In the genomic region with DNA sequence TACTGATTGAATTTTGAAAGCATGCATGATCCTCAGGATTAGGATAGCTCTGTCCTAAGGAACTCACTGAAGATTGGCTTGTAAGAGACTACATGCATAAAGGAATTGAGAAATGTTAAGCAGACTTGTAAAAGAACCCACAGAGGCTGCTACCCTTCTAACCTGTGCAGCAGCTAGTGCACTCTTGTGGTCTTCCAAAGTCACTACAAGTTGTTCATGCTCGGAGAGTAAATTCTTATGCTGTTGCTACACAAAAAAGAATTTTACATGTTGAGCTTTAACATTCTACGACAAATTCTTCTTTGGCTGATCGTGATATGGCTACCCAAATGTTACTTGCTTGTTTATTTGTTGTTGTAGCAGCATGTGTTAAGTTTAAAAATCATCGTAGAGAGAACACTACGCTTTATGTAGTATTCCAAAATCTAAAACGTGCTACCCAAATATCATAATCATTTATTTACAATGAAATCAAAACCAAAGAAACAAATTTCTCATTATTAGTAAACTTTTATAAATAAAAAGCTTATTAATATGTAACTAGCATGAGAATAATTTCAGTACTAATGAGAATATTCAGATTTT, we compare ENCODE assay signal across 8 cellular contexts. TPM values are rescaled to one million over a fixed set of nuclear protein-coding genes. Genes with fewer than 3 reads are reported as not detected.
DNase-seq lines count a peak whose midpoint lies in the region; ATAC-seq, FAIRE-seq and TF ChIP-seq lines count a peak whose summit lies in the region.

No MANE protein-coding gene starts in this region.

- TF ChIP-seq CTCF in vagina (IDR thresholded peaks at IDR 0.05), result no peak

- intact Hi-C loops in vagina (cut with DNase I), result no loop called here

- no peak overlapping the region for H3K9ac ChIP-seq in NT2/D1 (ENCODE audit: insufficient read length, low read depth)

- peaks cover 46% of the 10 kb centered on the region for H3K36me3 ChIP-seq in NT2/D1 (ENCODE audit: insufficient read depth, insufficient read length, low read length)
- H3K36me3 ChIP-seq in vagina, result peaks cover 0 to 4% of the 10 kb centered on the region in 2 donors

- DNase-seq in ELF-1 (ENCODE audit: low read depth, low spot score), result peak; percentile 22
- peak; percentile 11 for DNase-seq in HTR-8/SVneo (ENCODE audit: insufficient read length, low spot score)
- peak; percentile 33 for DNase-seq in NT2/D1 (ENCODE audit: low read depth, low spot score)
- DNase-seq in dedifferentiated amniotic fluid mesenchymal stem cell (ENCODE audit: extremely low spot score), result peak; percentile 49
- peak; percentile 36 for DNase-seq in midbrain (lab: John Stamatoyannopoulos, UW)
- DNase-seq in vagina (ENCODE audit: extremely low spot score in 2 of 2), result no peak
- no peak for DNase-seq in NK-92 (lab: John Stamatoyannopoulos, UW; ENCODE audit: unreplicated experiment)

- H3K9me3 ChIP-seq in NT2/D1 (ENCODE audit: insufficient read depth, low read length), result no peaks in the 10 kb centered on the region
- no peaks in the 10 kb centered on the region for H3K9me3 ChIP-seq in vagina

- no peaks in the 10 kb centered on the region for H3K27me3 ChIP-seq in NT2/D1 (ENCODE audit: insufficient read depth, insufficient read length)
- no peaks in the 10 kb centered on the region for H3K27me3 ChIP-seq in vagina

- no peak for FAIRE-seq in HTR-8/SVneo (lab: Jason Lieb, UNC)

- peak; percentile 63 for ATAC-seq in GM21515 (IDR thresholded peaks at IDR 0.05; ENCODE audit: unreplicated experiment)

- no peaks in the 10 kb centered on the region for H3K4me1 ChIP-seq in NT2/D1 (ENCODE audit: insufficient read depth, insufficient read length)
- H3K4me1 ChIP-seq in vagina, result no peaks in the 10 kb centered on the region

- H3K4me3 ChIP-seq in NT2/D1 (ENCODE audit: insufficient read length, low read depth) (no peak overlapping the region), vagina (no peak overlapping the region)

- no peak overlapping the region for H3K27ac ChIP-seq in vagina

- TF ChIP-seq POLR2A in vagina (IDR thresholded peaks at IDR 0.05), result no peak

RNA-seq across cellular contexts. Expression of gene GOLIM4, which starts 55.0 kb away (rescaled TPM):
- 36.8 TPM for total RNA-seq in vagina

Comparison
In these comparisons a context has a peak if more than half of its experiments do, and no peak if none do; other contexts are left out.
1. DNase-seq: peak in ELF-1 (single experiment), HTR-8/SVneo (single experiment), NT2/D1 (single experiment), dedifferentiated amniotic fluid mesenchymal stem cell (single experiment) and midbrain (single experiment); none in vagina (0 of 2) and NK-92 (single experiment).